Comparison of ENCODE assay signal across 23 cellular contexts in genomic region chr7:89259085-89259484, GRCh38.
DNase-seq lines count a peak whose midpoint lies in the region; ATAC-seq and TF ChIP-seq lines count a peak whose summit lies in the region.
"Had no signal": no experiment of that assay in that cellular context is flagged by ENCODE, and none has a peak within 500 bp of the region (broad histone marks: within the 10 kb centered on the region; RNA-seq: fewer than 3 reads in every experiment).

No MANE protein-coding gene starts in this region.

- H3K9ac ChIP-seq in DND-41 (ENCODE audit: low read depth, low read length): no peak overlapping the region
- H3K9ac ChIP-seq: BLaER1 treated with 17β-estradiol and CSF1 and Interleukin-3, amounts not matched to agents 10 nM and 100 nM had no signal

- no peak for DNase-seq in activated naive CD4-positive, alpha-beta T cell treated with anti-CD3 and anti-CD28 coated beads, Interleukin-2, amount 10 ng/mL, durations not matched to agents 7 days and 5 days
- DNase-seq in activated naive CD4-positive, alpha-beta T cell (lab: John Stamatoyannopoulos, UW): no peak
- DNase-seq in CD4-positive, alpha-beta memory T cell: peak in 4 of 5 donors; percentile 5 to 33 (median 20)
- DNase-seq in DND-41 (no peak), inferior parietal cortex (ENCODE audit: extremely low spot score) (no peak)
- DNase-seq in naive thymus-derived CD4-positive, alpha-beta T cell: peak in 7 of 9 donors; percentile 4 to 55 (median 37)
- DNase-seq in activated T-cell treated with anti-CD3 and anti-CD28 coated beads, Interleukin-2, amount 50 U/mL, for 48 hours: no peak
- DNase-seq: 8988T; ACHN; AML-193; BE2C; Caco-2; CD4-positive, alpha-beta T cell; DMS153; EL; GDM1; H9 had no signal

- intact Hi-C loops in CD4-positive, alpha-beta memory T cell (cut with micrococcal nuclease): no loop called here
- intact Hi-C loops in naive thymus-derived CD4-positive, alpha-beta T cell (cut with micrococcal nuclease): no loop called here

- CTCF ChIA-PET in activated naive CD4-positive, alpha-beta T cell treated with anti-CD3 and anti-CD28 coated beads, Interleukin-2, amount 10 ng/mL, durations not matched to agents 7 days and 5 days (lab: Charles Lee): no interaction called here
- CTCF ChIA-PET in CD4-positive, alpha-beta memory T cell (lab: Charles Lee; ENCODE audit: partially characterized antibody): no interaction called here
- CTCF ChIA-PET in naive thymus-derived CD4-positive, alpha-beta T cell (lab: Charles Lee): no interaction called here

- peaks cover 6% of the 10 kb centered on the region for H3K27me3 Mint-ChIP-seq in activated naive CD4-positive, alpha-beta T cell treated with anti-CD3 and anti-CD28 coated beads, Interleukin-2, amount 10 ng/mL, durations not matched to agents 7 days and 5 days
- H3K27me3 Mint-ChIP-seq in CD4-positive, alpha-beta memory T cell: no peaks in the 10 kb centered on the region
- peaks cover 0 to 8% (median 4%) of the 10 kb centered on the region in 5 donors for H3K27me3 Mint-ChIP-seq in naive thymus-derived CD4-positive, alpha-beta T cell
- H3K27me3 Mint-ChIP-seq: CD4-positive, alpha-beta T cell had no signal

- no peak overlapping the region for H3K4me3 ChIP-seq in CD4-positive, alpha-beta memory T cell (ENCODE audit: low read length in 2 of 2)
- H3K4me3 ChIP-seq in DND-41 (ENCODE audit: low read depth in 1 of 2, low read length in 2 of 2): no peak overlapping the region
- H3K4me3 ChIP-seq in naive thymus-derived CD4-positive, alpha-beta T cell (ENCODE audit: low read length): no peak overlapping the region
- H3K4me3 ChIP-seq: A549; BLaER1 treated with 17β-estradiol and CSF1 and Interleukin-3, amounts not matched to agents 10 nM and 100 nM; GM12878; GM23338 had no signal

- H3K9me3 ChIP-seq in CD4-positive, alpha-beta memory T cell (ENCODE audit: control insufficient read depth in 1 of 2, low read length in 2 of 2): no peaks in the 10 kb centered on the region
- no peaks in the 10 kb centered on the region for H3K9me3 ChIP-seq in DND-41 (ENCODE audit: insufficient read depth, low read length, severe bottlenecking)
- H3K9me3 ChIP-seq in naive thymus-derived CD4-positive, alpha-beta T cell (ENCODE audit: control insufficient read depth in 2 of 3, low read length in 3 of 3): no peaks in the 10 kb centered on the region
- H3K9me3 ChIP-seq: A549; BE2C; BLaER1 treated with 17β-estradiol and CSF1 and Interleukin-3, amounts not matched to agents 10 nM and 100 nM; Caco-2 had no signal

- H3K27ac Mint-ChIP-seq in activated naive CD4-positive, alpha-beta T cell treated with anti-CD3 and anti-CD28 coated beads, Interleukin-2, amount 10 ng/mL, durations not matched to agents 7 days and 5 days: peak overlapping the region; percentile 46
- no peak overlapping the region for H3K27ac Mint-ChIP-seq in CD4-positive, alpha-beta memory T cell
- peak overlapping the region in 2 of 9 donors; percentile 44 to 50 for H3K27ac Mint-ChIP-seq in naive thymus-derived CD4-positive, alpha-beta T cell
- H3K27ac Mint-ChIP-seq: CD14-positive monocyte; CD4-positive, alpha-beta T cell; GM23338; H9 had no signal

- POLR2A ChIA-PET in CD4-positive, alpha-beta memory T cell (lab: Charles Lee; ENCODE audit: partially characterized antibody): no interaction called here
- POLR2A ChIA-PET in naive thymus-derived CD4-positive, alpha-beta T cell (lab: Charles Lee): no interaction called here

- H3K4me1 Mint-ChIP-seq in activated naive CD4-positive, alpha-beta T cell treated with anti-CD3 and anti-CD28 coated beads, Interleukin-2, amount 10 ng/mL, durations not matched to agents 7 days and 5 days: peaks cover 13% of the 10 kb centered on the region
- peaks cover 0 to 7% (median 0%) of the 10 kb centered on the region in 4 donors for H3K4me1 Mint-ChIP-seq in CD4-positive, alpha-beta memory T cell
- peaks cover 5 to 14% (median 13%) of the 10 kb centered on the region in 7 donors for H3K4me1 Mint-ChIP-seq in naive thymus-derived CD4-positive, alpha-beta T cell
- H3K4me1 Mint-ChIP-seq: CD14-positive monocyte, GM23338 had no signal

- no peak overlapping the region for H3K4me3 Mint-ChIP-seq in activated naive CD4-positive, alpha-beta T cell treated with anti-CD3 and anti-CD28 coated beads, Interleukin-2, amount 10 ng/mL, durations not matched to agents 7 days and 5 days
- H3K4me3 Mint-ChIP-seq in CD4-positive, alpha-beta memory T cell: no peak overlapping the region
- peak overlapping the region in 1 of 10 donors; percentile 14 for H3K4me3 Mint-ChIP-seq in naive thymus-derived CD4-positive, alpha-beta T cell
- H3K4me3 Mint-ChIP-seq: CD14-positive monocyte; CD4-positive, alpha-beta T cell; GM23338; H9 had no signal

- no peaks in the 10 kb centered on the region for H3K36me3 ChIP-seq in CD4-positive, alpha-beta memory T cell (ENCODE audit: insufficient read depth, low read length)
- no peaks in the 10 kb centered on the region for H3K36me3 ChIP-seq in DND-41 (ENCODE audit: insufficient read depth, low read length)
- no peaks in the 10 kb centered on the region for H3K36me3 ChIP-seq in naive thymus-derived CD4-positive, alpha-beta T cell (ENCODE audit: control insufficient read depth in 2 of 3, insufficient read depth in 3 of 3, low read length in 3 of 3)
- H3K36me3 ChIP-seq: BE2C; BLaER1 treated with 17β-estradiol and CSF1 and Interleukin-3, amounts not matched to agents 10 nM and 100 nM had no signal

- no peaks in the 10 kb centered on the region for H3K27me3 ChIP-seq in CD4-positive, alpha-beta memory T cell (ENCODE audit: insufficient read depth, low read length)
- H3K27me3 ChIP-seq in DND-41 (ENCODE audit: insufficient read depth, low read length, poor library complexity): no peaks in the 10 kb centered on the region
- H3K27me3 ChIP-seq in naive thymus-derived CD4-positive, alpha-beta T cell (ENCODE audit: control insufficient read depth in 2 of 2, insufficient read depth in 2 of 2, low read length in 2 of 2): no peaks in the 10 kb centered on the region
- H3K27me3 ChIP-seq: BE2C; BLaER1 treated with 17β-estradiol and CSF1 and Interleukin-3, amounts not matched to agents 10 nM and 100 nM had no signal

- H2AFZ ChIP-seq in DND-41 (ENCODE audit: low read depth, low read length): no peak overlapping the region

- H3K27ac ChIP-seq in CD4-positive, alpha-beta memory T cell (ENCODE audit: low read depth, low read length): no peak overlapping the region
- no peak overlapping the region for H3K27ac ChIP-seq in DND-41 (ENCODE audit: low read length)
- no peak overlapping the region for H3K27ac ChIP-seq in naive thymus-derived CD4-positive, alpha-beta T cell (ENCODE audit: low read depth, low read length)
- H3K27ac ChIP-seq: A549; BLaER1 treated with 17β-estradiol and CSF1 and Interleukin-3, amounts not matched to agents 10 nM and 100 nM had no signal

- H3K4me2 ChIP-seq in DND-41 (ENCODE audit: insufficient read depth, low read length): no peak overlapping the region
- H3K4me2 ChIP-seq: A549; BLaER1 treated with 17β-estradiol and CSF1 and Interleukin-3, amounts not matched to agents 10 nM and 100 nM; GM23338 had no signal

- H3K9me3 Mint-ChIP-seq in activated naive CD4-positive, alpha-beta T cell treated with anti-CD3 and anti-CD28 coated beads, Interleukin-2, amount 10 ng/mL, durations not matched to agents 7 days and 5 days: no peaks in the 10 kb centered on the region
- peaks cover 0 to 4% (median under 1%) of the 10 kb centered on the region in 8 donors for H3K9me3 Mint-ChIP-seq in CD4-positive, alpha-beta memory T cell
- peaks cover 0 to 3% (median 0%) of the 10 kb centered on the region in 11 donors for H3K9me3 Mint-ChIP-seq in naive thymus-derived CD4-positive, alpha-beta T cell
- H3K9me3 Mint-ChIP-seq: CD4-positive, alpha-beta T cell; GM23338; H9 had no signal

- H4K20me1 ChIP-seq in DND-41 (ENCODE audit: insufficient read depth, low read length): no peaks in the 10 kb centered on the region
- H4K20me1 ChIP-seq: BLaER1 treated with 17β-estradiol and CSF1 and Interleukin-3, amounts not matched to agents 10 nM and 100 nM had no signal

- no peaks in the 10 kb centered on the region for H3K36me3 Mint-ChIP-seq in activated naive CD4-positive, alpha-beta T cell treated with anti-CD3 and anti-CD28 coated beads, Interleukin-2, amount 10 ng/mL, durations not matched to agents 7 days and 5 days
- no peaks in the 10 kb centered on the region for H3K36me3 Mint-ChIP-seq in CD4-positive, alpha-beta memory T cell
- H3K36me3 Mint-ChIP-seq in naive thymus-derived CD4-positive, alpha-beta T cell: no peaks in the 10 kb centered on the region
- H3K36me3 Mint-ChIP-seq: CD14-positive monocyte had no signal

- no peaks in the 10 kb centered on the region for H3K79me2 ChIP-seq in DND-41 (ENCODE audit: insufficient read depth, low read length)

- TF ChIP-seq CTCF in DND-41 (IDR thresholded peaks at IDR 0.05; ENCODE audit: borderline replicate concordance, extremely low read depth, low read length, poor library complexity, severe bottlenecking): no peak

- ATAC-seq in DND-41 (ENCODE audit: insufficient read depth, low read depth): peak; percentile 89
- ATAC-seq in naive thymus-derived CD4-positive, alpha-beta T cell: peak; percentile 47
- ATAC-seq: A549, GM12878, HCT116 had no signal

- no peaks in the 10 kb centered on the region for H3K4me1 ChIP-seq in CD4-positive, alpha-beta memory T cell (ENCODE audit: insufficient read depth, low read length)
- no peaks in the 10 kb centered on the region for H3K4me1 ChIP-seq in DND-41 (ENCODE audit: insufficient read depth, low read length)
- H3K4me1 ChIP-seq in naive thymus-derived CD4-positive, alpha-beta T cell (ENCODE audit: control insufficient read depth in 2 of 2, insufficient read depth in 2 of 2, low read length in 2 of 2): no peaks in the 10 kb centered on the region
- H3K4me1 ChIP-seq: A549; BE2C; BLaER1 treated with 17β-estradiol and CSF1 and Interleukin-3, amounts not matched to agents 10 nM and 100 nM; Caco-2 had no signal

Comparison
In these comparisons a context has a peak if more than half of its experiments do, and no peak if none do; other contexts are left out.
1. DNase-seq: peak in CD4-positive, alpha-beta memory T cell (4 of 5) and naive thymus-derived CD4-positive, alpha-beta T cell (7 of 9); none in activated naive CD4-positive, alpha-beta T cell treated with anti-CD3 and anti-CD28 coated beads, Interleukin-2, amount 10 ng/mL, durations not matched to agents 7 days and 5 days (single experiment), activated naive CD4-positive, alpha-beta T cell (0 of 4), DND-41 (single experiment), activated T-cell treated with anti-CD3 and anti-CD28 coated beads, Interleukin-2, amount 50 U/mL, for 48 hours (0 of 2) and inferior parietal cortex (single experiment).